ENCODE assay signal across 1 cellular context in genomic region chr6:143957679-143958274, GRCh38.
TF ChIP-seq lines count a peak whose summit lies in the region.

No MANE protein-coding gene starts in this region.

TF ChIP-seq in IMR-90, 13 proteins besides CTCF, POLR2A, EP300 and RAD21:
- TF ChIP-seq CHD1 (IDR thresholded peaks at IDR 0.05; ENCODE audit: low read depth, low read length) (no peak), MAZ (IDR thresholded peaks at IDR 0.05; ENCODE audit: borderline replicate concordance, low read depth, low read length) (no peak), RCOR1 (IDR thresholded peaks at IDR 0.05; ENCODE audit: insufficient replicate concordance, low read length) (no peak), MAFK (IDR thresholded peaks at IDR 0.05; ENCODE audit: low read depth, low read length) (no peak), USF2 (IDR thresholded peaks at IDR 0.05; ENCODE audit: low read depth, low read length) (no peak)
- TF ChIP-seq, protein P1, sequence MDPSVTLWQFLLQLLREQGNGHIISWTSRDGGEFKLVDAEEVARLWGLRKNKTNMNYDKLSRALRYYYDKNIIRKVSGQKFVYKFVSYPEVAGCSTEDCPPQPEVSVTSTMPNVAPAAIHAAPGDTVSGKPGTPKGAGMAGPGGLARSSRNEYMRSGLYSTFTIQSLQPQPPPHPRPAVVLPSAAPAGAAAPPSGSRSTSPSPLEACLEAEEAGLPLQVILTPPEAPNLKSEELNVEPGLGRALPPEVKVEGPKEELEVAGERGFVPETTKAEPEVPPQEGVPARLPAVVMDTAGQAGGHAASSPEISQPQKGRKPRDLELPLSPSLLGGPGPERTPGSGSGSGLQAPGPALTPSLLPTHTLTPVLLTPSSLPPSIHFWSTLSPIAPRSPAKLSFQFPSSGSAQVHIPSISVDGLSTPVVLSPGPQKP (IDR thresholded peaks at IDR 0.05; ENCODE audit: borderline replicate concordance, low read depth, low read length) = no peak
